1 cellular context compared by ENCODE assay signal in the genomic region with DNA sequence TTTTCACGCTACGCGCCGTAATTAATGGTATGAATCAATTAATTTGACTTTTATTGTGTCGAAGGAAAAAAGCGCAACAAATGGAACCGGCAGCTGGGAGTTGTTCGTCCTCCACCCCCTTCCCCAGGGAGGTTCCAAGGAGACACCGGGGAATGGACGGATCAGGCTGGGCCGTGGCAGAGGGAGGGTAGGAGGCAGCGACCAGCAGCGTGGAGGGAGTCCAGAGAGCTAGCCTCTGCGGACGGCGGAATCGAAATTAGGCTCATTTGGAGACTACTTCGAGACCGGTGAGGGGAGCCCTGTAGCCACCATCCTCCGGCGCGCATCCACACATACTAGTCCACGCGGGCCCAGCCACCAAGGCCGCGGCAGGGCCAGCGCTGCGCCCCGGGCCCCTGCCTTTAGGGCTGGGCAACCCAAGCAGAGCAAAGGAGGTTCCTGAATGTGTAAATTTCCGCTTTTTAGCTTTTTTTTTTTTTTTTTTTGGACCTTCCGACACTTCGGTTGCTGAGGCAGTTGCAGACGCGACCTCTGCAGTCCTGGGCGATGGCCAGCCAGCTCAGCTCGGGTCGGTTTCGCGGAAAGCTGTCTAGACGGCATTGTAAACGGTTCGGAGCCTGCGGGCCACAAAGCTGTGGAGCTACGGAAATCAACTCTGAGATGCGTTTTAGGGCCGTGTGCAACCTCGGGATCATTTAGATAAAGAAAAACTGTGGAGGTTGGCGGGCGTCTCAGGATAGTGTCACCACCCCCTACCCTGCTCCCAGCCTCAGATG.
TF ChIP-seq lines count a peak whose summit lies in the region.

No MANE protein-coding gene starts in this region.

TF ChIP-seq in H1, 55 proteins besides CTCF, POLR2A, EP300 and RAD21:
- no peak for TF ChIP-seq JUND (IDR thresholded peaks at IDR 0.05; ENCODE audit: low read length)
- TF ChIP-seq NRF1 (IDR thresholded peaks at IDR 0.05; ENCODE audit: low read depth, low read length), result no peak
- TF ChIP-seq, protein P1, sequence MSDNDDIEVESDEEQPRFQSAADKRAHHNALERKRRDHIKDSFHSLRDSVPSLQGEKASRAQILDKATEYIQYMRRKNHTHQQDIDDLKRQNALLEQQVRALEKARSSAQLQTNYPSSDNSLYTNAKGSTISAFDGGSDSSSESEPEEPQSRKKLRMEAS (IDR thresholded peaks at IDR 0.05), result no peak
- TF ChIP-seq BCL11A (IDR thresholded peaks at IDR 0.05; ENCODE audit: low read depth in 2 of 2, low read length in 2 of 2), result no peak
- TF ChIP-seq CBX8 (IDR thresholded peaks at IDR 0.05; ENCODE audit: borderline replicate concordance, low read depth, low read length), result no peak
- no peak for TF ChIP-seq GTF2F1 (IDR thresholded peaks at IDR 0.05; ENCODE audit: borderline replicate concordance, low read depth, low read length)
- no peak for TF ChIP-seq ZNF274 (IDR thresholded peaks at IDR 0.05; ENCODE audit: borderline replicate concordance, extremely low read depth, low read length)
- TF ChIP-seq EZH2 (IDR thresholded peaks at IDR 0.05; ENCODE audit: low read depth, low read length, severe bottlenecking), result peak; percentile 45
- no peak for TF ChIP-seq SIX5 (IDR thresholded peaks at IDR 0.05; ENCODE audit: low read depth, low read length)
- TF ChIP-seq USF2 (IDR thresholded peaks at IDR 0.05; ENCODE audit: low read length), result no peak
- TF ChIP-seq HDAC2 (IDR thresholded peaks at IDR 0.05; ENCODE audit: borderline replicate concordance in 1 of 2, low read depth in 2 of 2, low read length in 2 of 2), result no peak
- TF ChIP-seq BACH1 (IDR thresholded peaks at IDR 0.05; ENCODE audit: low read length), result no peak
- TF ChIP-seq POU5F1 (IDR thresholded peaks at IDR 0.05; ENCODE audit: low read depth, low read length), result no peak
- TF ChIP-seq, protein P2, sequence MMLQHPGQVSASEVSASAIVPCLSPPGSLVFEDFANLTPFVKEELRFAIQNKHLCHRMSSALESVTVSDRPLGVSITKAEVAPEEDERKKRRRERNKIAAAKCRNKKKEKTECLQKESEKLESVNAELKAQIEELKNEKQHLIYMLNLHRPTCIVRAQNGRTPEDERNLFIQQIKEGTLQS (IDR thresholded peaks at IDR 0.05; ENCODE audit: insufficient read depth, low read depth, low read length), result no peak
- TF ChIP-seq EGR1 (IDR thresholded peaks at IDR 0.05; ENCODE audit: borderline replicate concordance, low read depth, low read length), result no peak
- no peak for TF ChIP-seq CHD2 (IDR thresholded peaks at IDR 0.05; ENCODE audit: low read length)
- peak; percentile 46; the same call in 1 of the 2 replicates for TF ChIP-seq RBBP5 (IDR thresholded peaks at IDR 0.05; ENCODE audit: borderline replicate concordance, low read depth, low read length)
- TF ChIP-seq RNF2 (IDR thresholded peaks at IDR 0.05; ENCODE audit: borderline replicate concordance, low read depth, low read length, missing control alignments, poor library complexity, severe bottlenecking), result peak; percentile 79
- TF ChIP-seq SIRT6 (IDR thresholded peaks at IDR 0.05; ENCODE audit: low read length), result no peak
- TF ChIP-seq SUZ12 (IDR thresholded peaks at IDR 0.05; ENCODE audit: low read length), result peak; percentile 62; the same call in 1 of the 2 replicates
- TF ChIP-seq ASH2L (IDR thresholded peaks at IDR 0.05; ENCODE audit: low read length), result peak; percentile 28
- no peak for TF ChIP-seq SP2 (IDR thresholded peaks at IDR 0.05; ENCODE audit: low read length)
- no peak for TF ChIP-seq TAF7 (optimal IDR thresholded peaks at IDR 0.05; ENCODE audit: borderline replicate concordance, low read depth, low read length)
- no peak for TF ChIP-seq YY1 (IDR thresholded peaks at IDR 0.05; ENCODE audit: low read depth, low read length)
- TF ChIP-seq GABPA (IDR thresholded peaks at IDR 0.05; ENCODE audit: borderline replicate concordance, insufficient read depth, low read length), result no peak; the same call in 1 of the 2 replicates
